In genomic region chr1:151165281-151165737, GRCh38 we compare ENCODE assay signal across 1 cellular context.
TF ChIP-seq lines count a peak whose summit lies in the region.

No MANE protein-coding gene starts in this region.

TF ChIP-seq in K562, 482 proteins besides CTCF, POLR2A, EP300 and RAD21 (continued from another document and continues in another):
- no peak for TF ChIP-seq ZFPM2 (CRISPR knock-in tag; IDR thresholded peaks at IDR 0.05)
- TF ChIP-seq ZNF408 (CRISPR knock-in tag; IDR thresholded peaks at IDR 0.05; ENCODE audit: low read depth): no peak
- TF ChIP-seq XRCC3 (IDR thresholded peaks at IDR 0.05): no peak
- peak; percentile 32 for TF ChIP-seq KDM5B (IDR thresholded peaks at IDR 0.05; ENCODE audit: insufficient replicate concordance, low read depth, low read length)
- no peak for TF ChIP-seq ZNF165 (CRISPR knock-in tag; IDR thresholded peaks at IDR 0.05; ENCODE audit: borderline replicate concordance)
- no peak for TF ChIP-seq STAT5B (CRISPR knock-in tag; IDR thresholded peaks at IDR 0.05)
- no peak for TF ChIP-seq ZNF282 (CRISPR knock-in tag; IDR thresholded peaks at IDR 0.05)
- TF ChIP-seq SNRNP70 (optimal IDR thresholded peaks at IDR 0.05; ENCODE audit: low read depth, low read length): no peak
- no peak for TF ChIP-seq GATAD2B (IDR thresholded peaks at IDR 0.05; ENCODE audit: borderline replicate concordance)
- peak; percentile 53 for TF ChIP-seq ZNF316 (IDR thresholded peaks at IDR 0.05)
- TF ChIP-seq ZEB2 (IDR thresholded peaks at IDR 0.05): 0 out of 2 replicates have a peak, but pooled peaks have one; percentile 10
- no peak for TF ChIP-seq ARID3B (CRISPR knock-in tag; IDR thresholded peaks at IDR 0.05; ENCODE audit: borderline replicate concordance)
- TF ChIP-seq CBX2 (IDR thresholded peaks at IDR 0.05; ENCODE audit: insufficient read depth, low read length, poor library complexity, severe bottlenecking): no peak
- peak; percentile 76; the same call in 1 of the 2 replicates for TF ChIP-seq HDGF (IDR thresholded peaks at IDR 0.05)
- peak; percentile 15; the same call in 1 of the 2 replicates for TF ChIP-seq TAL1 (IDR thresholded peaks at IDR 0.05)
- TF ChIP-seq ARHGAP35 (IDR thresholded peaks at IDR 0.05; ENCODE audit: partially characterized antibody): no peak
- peak; percentile 81; the same call in 1 of the 2 replicates for TF ChIP-seq HLTF (IDR thresholded peaks at IDR 0.05)
- TF ChIP-seq NFRKB (IDR thresholded peaks at IDR 0.05; ENCODE audit: low read depth): no peak; the same call in 1 of the 2 replicates
- TF ChIP-seq KDM1A (IDR thresholded peaks at IDR 0.05): peak; percentile 45 to 57; a peak in 3 of 4 replicates
- TF ChIP-seq RBM17 (IDR thresholded peaks at IDR 0.05; ENCODE audit: borderline replicate concordance, low read depth, low read length): no peak
- no peak for TF ChIP-seq SMAD1 (IDR thresholded peaks at IDR 0.05; ENCODE audit: low read depth, low read length, partially characterized antibody)
- no peak for TF ChIP-seq HOMEZ (CRISPR knock-in tag; IDR thresholded peaks at IDR 0.05)
- no peak for TF ChIP-seq ZC3H4 (CRISPR knock-in tag; IDR thresholded peaks at IDR 0.05; ENCODE audit: borderline replicate concordance)
- TF ChIP-seq ZNF77 (CRISPR knock-in tag; IDR thresholded peaks at IDR 0.05): no peak
- TF ChIP-seq ADNP (tag; IDR thresholded peaks at IDR 0.05): no peak
- peak; percentile 60 for TF ChIP-seq PTRF (tag; IDR thresholded peaks at IDR 0.05)
- no peak; the same call in 1 of the 2 replicates for TF ChIP-seq ZNF592 (IDR thresholded peaks at IDR 0.05)
- TF ChIP-seq ATF4 (CRISPR knock-in tag; IDR thresholded peaks at IDR 0.05): no peak
- no peak for TF ChIP-seq RCOR1 (IDR thresholded peaks at IDR 0.05; ENCODE audit: borderline replicate concordance in 1 of 2, low read depth in 2 of 2, low read length in 2 of 2)
- TF ChIP-seq NR1H2 (CRISPR knock-in tag; IDR thresholded peaks at IDR 0.05): no peak
- TF ChIP-seq ZNF449 (CRISPR knock-in tag; IDR thresholded peaks at IDR 0.05): no peak
- no peak for TF ChIP-seq CEBPB (tag; IDR thresholded peaks at IDR 0.05)
- peak; percentile 78 for TF ChIP-seq ZNF175 (CRISPR knock-in tag; IDR thresholded peaks at IDR 0.05; ENCODE audit: low read depth)
- TF ChIP-seq VEZF1 (CRISPR knock-in tag; IDR thresholded peaks at IDR 0.05): peak; percentile 56; the same call in 1 of the 2 replicates
- no peak for TF ChIP-seq SUPT5H (IDR thresholded peaks at IDR 0.05)
- TF ChIP-seq SP1 (CRISPR knock-in tag; IDR thresholded peaks at IDR 0.05): no peak
- no peak for TF ChIP-seq ZNF584 (CRISPR knock-in tag; IDR thresholded peaks at IDR 0.05; ENCODE audit: low read depth)
- TF ChIP-seq SAP30 (IDR thresholded peaks at IDR 0.05; ENCODE audit: borderline replicate concordance, insufficient read depth, low read depth, low read length, poor library complexity, severe bottlenecking): peak; percentile 9
- no peak for TF ChIP-seq MED1 (CRISPR knock-in tag; IDR thresholded peaks at IDR 0.05; ENCODE audit: borderline replicate concordance)
- TF ChIP-seq DLX4 (CRISPR knock-in tag; IDR thresholded peaks at IDR 0.05): no peak
- no peak; the same call in 1 of the 2 replicates for TF ChIP-seq NR2C2 (CRISPR knock-in tag; IDR thresholded peaks at IDR 0.05)
- peak; percentile 100 for TF ChIP-seq NR2C2 (tag; IDR thresholded peaks at IDR 0.05)
- TF ChIP-seq POLR2AphosphoS2 (IDR thresholded peaks at IDR 0.05; ENCODE audit: low read length): no peak
- peak; percentile 36; the same call in 1 of the 2 replicates for TF ChIP-seq IRF9 (tag; IDR thresholded peaks at IDR 0.05)
- TF ChIP-seq RBM34 (IDR thresholded peaks at IDR 0.05; ENCODE audit: borderline replicate concordance, insufficient read depth, low read length): no peak
- no peak for TF ChIP-seq ID3 (CRISPR knock-in tag; IDR thresholded peaks at IDR 0.05)
- no peak for TF ChIP-seq ID3 (tag; IDR thresholded peaks at IDR 0.05)
- TF ChIP-seq SNAPC5 (CRISPR knock-in tag; IDR thresholded peaks at IDR 0.05): no peak
- no peak for TF ChIP-seq HIVEP1 (CRISPR knock-in tag; IDR thresholded peaks at IDR 0.05)
- TF ChIP-seq ELK1 (CRISPR knock-in tag; IDR thresholded peaks at IDR 0.05): no peak
- no peak for TF ChIP-seq ZNF830 (CRISPR knock-in tag; IDR thresholded peaks at IDR 0.05)
- TF ChIP-seq TFAM (CRISPR knock-in tag; conservative IDR thresholded peaks at IDR 0.05): no peak
- no peak for TF ChIP-seq MXD1 (CRISPR knock-in tag; IDR thresholded peaks at IDR 0.05; ENCODE audit: borderline replicate concordance, poor library complexity, severe bottlenecking)
- TF ChIP-seq TCF15 (CRISPR knock-in tag; IDR thresholded peaks at IDR 0.05): no peak
- no peak for TF ChIP-seq ZNF140 (CRISPR knock-in tag; IDR thresholded peaks at IDR 0.05)
- no peak for TF ChIP-seq HDAC6 (IDR thresholded peaks at IDR 0.05; ENCODE audit: low read depth, low read length)
- TF ChIP-seq CREM (IDR thresholded peaks at IDR 0.05; ENCODE audit: low read depth): no peak
- no peak for TF ChIP-seq GATAD2A (IDR thresholded peaks at IDR 0.05)
- no peak for TF ChIP-seq ZNF232 (CRISPR knock-in tag; IDR thresholded peaks at IDR 0.05)
- TF ChIP-seq GTF2A2 (tag; IDR thresholded peaks at IDR 0.05): no peak
- TF ChIP-seq ZNF57 (CRISPR knock-in tag; IDR thresholded peaks at IDR 0.05): no peak
- peak; percentile 99 for TF ChIP-seq NR2C1 (IDR thresholded peaks at IDR 0.05)
- peak; percentile 99 for TF ChIP-seq NR2C1 (tag; IDR thresholded peaks at IDR 0.05)
